Comparison of ENCODE assay signal across 8 cellular contexts in genomic region chr19:41575998-41576397, GRCh38. TPM values are rescaled to one million over a fixed set of nuclear protein-coding genes. Genes with fewer than 3 reads are reported as not detected.
DNase-seq lines count a peak whose midpoint lies in the region; ATAC-seq and TF ChIP-seq lines count a peak whose summit lies in the region.

Gene CEACAM21 (plus strand): TSS chr19:41576166. CDS start chr19:41576275, 109 bp downstream.

- TF ChIP-seq CTCF in WTC11 (IDR thresholded peaks at IDR 0.05) = no peak
- no peak for TF ChIP-seq CTCF in heart right ventricle (IDR thresholded peaks at IDR 0.05)
- no peak for TF ChIP-seq CTCF in stomach (IDR thresholded peaks at IDR 0.05)

- H3K27me3 ChIP-seq in heart right ventricle (peaks cover 0 to 15% (median 5%) of the 10 kb centered on the region in 7 donors), stomach (peaks cover 0 to 32% (median 0%) of the 10 kb centered on the region in 3 donors)

- intact Hi-C loops in heart right ventricle (cut with DNase I) = loop anchor here in 2 of 10 donors (10.0 kb wide), 2 partner anchors 251 to 371 kb away; no protein-coding TSS in a partner anchor
- intact Hi-C loops in stomach (cut with DNase I; ENCODE audit: low total_unique reads) = no loop called here

- 0 out of 2 replicates have a peak, but pooled peaks cover 3% of the 10 kb centered on the region for H3K4me1 Mint-ChIP-seq in WTC11

- POLR2A ChIA-PET in WTC11 (lab: Charles Lee) = no interaction called here

- no peak for TF ChIP-seq POLR2A in stomach (IDR thresholded peaks at IDR 0.05)

- peaks cover 0 to 8% (median 3%) of the 10 kb centered on the region in 11 donors for H3K9me3 ChIP-seq in heart right ventricle
- H3K9me3 ChIP-seq in stomach = peaks cover 0 to 9% (median 4%) of the 10 kb centered on the region in 4 donors

- TF ChIP-seq EP300 in stomach (IDR thresholded peaks at IDR 0.05) = no peak

- H3K27ac Mint-ChIP-seq in WTC11 = no peak within 1 kb of the TSS

- H3K4me1 ChIP-seq in heart right ventricle (peaks cover 0 to 18% (median 0%) of the 10 kb centered on the region in 9 donors), stomach (no peaks in the 10 kb centered on the region)

- peaks cover 79% of the 10 kb centered on the region for H3K27me3 Mint-ChIP-seq in WTC11 (ENCODE audit: low read depth)

- H3K27ac ChIP-seq in heart right ventricle (peak within 1 kb of the TSS in 5 of 10 donors; percentile 19 to 88 (median 48)), stomach (peak within 1 kb of the TSS in 3 of 5 donors; percentile 52 to 73 (median 66))

- H3K4me3 Mint-ChIP-seq in WTC11 = no peak within 1 kb of the TSS

- peaks cover under 1% of the 10 kb centered on the region; the same call in 1 of the 2 replicates for H3K36me3 Mint-ChIP-seq in WTC11

- H3K9me3 Mint-ChIP-seq in WTC11 = peaks cover 30% of the 10 kb centered on the region

- DNase-seq in GDM1 (lab: John Stamatoyannopoulos, UW) = peak; percentile 85
- no peak for DNase-seq in WTC11 (ENCODE audit: low spot score)
- DNase-seq in heart right ventricle = peak; percentile 30 to 53
- peak; percentile 45 for DNase-seq in stomach
- no peak for DNase-seq in NCI-H345 (lab: John Stamatoyannopoulos, UW)
- DNase-seq in NCI-H524 treated with DMSO at 0.1 percent for 48 hours (lab: John Stamatoyannopoulos, UW) = no peak

- peaks cover 0 to 14% (median 0%) of the 10 kb centered on the region in 9 donors for H3K36me3 ChIP-seq in heart right ventricle
- H3K36me3 ChIP-seq in stomach = peaks cover 0 to 5% (median 0%) of the 10 kb centered on the region in 4 donors

- CTCF ChIA-PET in WTC11 (lab: Charles Lee) = interaction anchor here (1.2 to 1.6 kb wide), 3 partner anchors 12 to 131 kb away, joined by 3 to 6 read pairs (median 3); no protein-coding TSS in a partner anchor

- 14 to 24% methylated on average over 4 of the region's 4 CpGs for WGBS in heart right ventricle, 2 donors
- WGBS in stomach, 5 donors = 25 to 34% (median 31%) methylated on average over 4 of the region's 4 CpGs

- H3K4me3 ChIP-seq in heart right ventricle = peak within 1 kb of the TSS in 2 of 10 donors; percentile 11 to 38
- peak within 1 kb of the TSS in 2 of 4 donors; percentile 9 to 13 for H3K4me3 ChIP-seq in stomach

- ATAC-seq in HG03159 (IDR thresholded peaks at IDR 0.05; ENCODE audit: unreplicated experiment) = peak; percentile 61
- ATAC-seq in WTC11 = peak; percentile 70
- ATAC-seq in heart right ventricle = peak; percentile 75 to 95 (median 88)
- ATAC-seq in HG03432 (IDR thresholded peaks at IDR 0.05; ENCODE audit: unreplicated experiment) = no peak

TF ChIP-seq in WTC11, 78 proteins besides CTCF, POLR2A, EP300 and RAD21:
- no peak for TF ChIP-seq ZNF671 (CRISPR knock-in tag; IDR thresholded peaks at IDR 0.05)
- no peak for TF ChIP-seq RORB (CRISPR knock-in tag; IDR thresholded peaks at IDR 0.05)
- no peak for TF ChIP-seq FOXJ3 (CRISPR knock-in tag; IDR thresholded peaks at IDR 0.05; ENCODE audit: borderline replicate concordance)
- TF ChIP-seq CREB1 (CRISPR knock-in tag; IDR thresholded peaks at IDR 0.05) = no peak
- no peak for TF ChIP-seq FOXP1 (CRISPR knock-in tag; IDR thresholded peaks at IDR 0.05; ENCODE audit: borderline replicate concordance)
- no peak for TF ChIP-seq NFYB (CRISPR knock-in tag; conservative IDR thresholded peaks at IDR 0.05; ENCODE audit: low read depth)
- no peak for TF ChIP-seq ATF2 (CRISPR knock-in tag; IDR thresholded peaks at IDR 0.05; ENCODE audit: borderline replicate concordance, low read depth)
- TF ChIP-seq TEAD1 (CRISPR knock-in tag; IDR thresholded peaks at IDR 0.05) = no peak
- TF ChIP-seq ZNF263 (CRISPR knock-in tag; IDR thresholded peaks at IDR 0.05; ENCODE audit: low read depth) = no peak
- TF ChIP-seq, protein P1, sequence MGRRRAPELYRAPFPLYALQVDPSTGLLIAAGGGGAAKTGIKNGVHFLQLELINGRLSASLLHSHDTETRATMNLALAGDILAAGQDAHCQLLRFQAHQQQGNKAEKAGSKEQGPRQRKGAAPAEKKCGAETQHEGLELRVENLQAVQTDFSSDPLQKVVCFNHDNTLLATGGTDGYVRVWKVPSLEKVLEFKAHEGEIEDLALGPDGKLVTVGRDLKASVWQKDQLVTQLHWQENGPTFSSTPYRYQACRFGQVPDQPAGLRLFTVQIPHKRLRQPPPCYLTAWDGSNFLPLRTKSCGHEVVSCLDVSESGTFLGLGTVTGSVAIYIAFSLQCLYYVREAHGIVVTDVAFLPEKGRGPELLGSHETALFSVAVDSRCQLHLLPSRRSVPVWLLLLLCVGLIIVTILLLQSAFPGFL (CRISPR knock-in tag; IDR thresholded peaks at IDR 0.05; ENCODE audit: borderline replicate concordance) = no peak

RNA-seq across cellular contexts. Expression of gene CEACAM21, which starts in this region (rescaled TPM):
- 0.35 to 0.55 TPM in 2 of 3 replicates, not detected in the other for total RNA-seq in WTC11 (2021)
- 1 to 10 TPM in 3 of 10 donors, under 1 TPM in 6, not detected in 1; 0.26 to 3.3 (median 0.57) TPM for total RNA-seq in heart right ventricle
- under 1 TPM; 0.41 to 0.59 TPM for polyA plus RNA-seq in heart right ventricle
- 1 to 10 TPM in 1 of 5 donors, not detected in 4; 2.0 TPM for total RNA-seq in stomach
- polyA plus RNA-seq in stomach = 1 to 10 TPM in 1 of 3 donors, under 1 TPM in 1, not detected in 1; 0.63 to 6.1 TPM

Comparison
In these comparisons a context has a peak if more than half of its experiments do, and no peak if none do; other contexts are left out.
1. Peak in ATAC-seq in WTC11; RNA of the gene not detected or under 1 TPM.
2. DNase-seq: peak in GDM1 (single experiment), heart right ventricle (2 of 2) and stomach (single experiment); none in WTC11 (single experiment), NCI-H345 (single experiment) and NCI-H524 treated with DMSO at 0.1 percent for 48 hours (single experiment).